10 cellular contexts compared by ENCODE assay signal in genomic region chr1:59432531-59433439, GRCh38.
DNase-seq lines count a peak whose midpoint lies in the region; ATAC-seq and TF ChIP-seq lines count a peak whose summit lies in the region.
"Had no signal": no experiment of that assay in that cellular context is flagged by ENCODE, and none has a peak within 500 bp of the region (broad histone marks: within the 10 kb centered on the region; RNA-seq: fewer than 3 reads in every experiment).

No MANE protein-coding gene starts in this region.

- H3K4me3 ChIP-seq in GM06990 (replicated peaks; ENCODE audit: low read depth, low read length): no peak overlapping the region

- DNase-seq in GM06990 (ENCODE audit: extremely low read depth, insufficient read length) (peak; percentile 43), glomerular visceral epithelial cell (ENCODE audit: extremely low spot score) (peak; percentile 89), NCI-H146 treated with DMSO at 0.1 percent for 48 hours (lab: John Stamatoyannopoulos, UW; ENCODE audit: unreplicated experiment) (no peak), EL (no peak), sciatic nerve (ENCODE audit: low spot score) (no peak), NCI-H2107 treated with DMSO at 0.1 percent for 48 hours (lab: John Stamatoyannopoulos, UW; ENCODE audit: unreplicated experiment) (no peak)
- DNase-seq: Caco-2, NCI-H2081 had no signal

- H3K36me3 ChIP-seq in GM06990 (ENCODE audit: control insufficient read depth, insufficient read depth, low read length): no peaks in the 10 kb centered on the region

- no peaks in the 10 kb centered on the region for H3K27me3 ChIP-seq in GM06990 (replicated peaks; ENCODE audit: control insufficient read depth, insufficient read depth, low read length)

- intact Hi-C loops in sciatic nerve (cut with DNase I): no loop called here

- no peak for TF ChIP-seq CTCF in GM06990 (IDR thresholded peaks at IDR 0.05; ENCODE audit: insufficient read depth, low read length, poor library complexity, severe bottlenecking)

- ATAC-seq in GM19463 (IDR thresholded peaks at IDR 0.05; ENCODE audit: unreplicated experiment): peak; percentile 94
- ATAC-seq in HG03175 (IDR thresholded peaks at IDR 0.05; ENCODE audit: unreplicated experiment): peak; percentile 99
- ATAC-seq in sciatic nerve: no peak

Comparison
In these comparisons a context has a peak if more than half of its experiments do, and no peak if none do; other contexts are left out.
1. DNase-seq: peak in GM06990 (single experiment) and glomerular visceral epithelial cell (single experiment); none in NCI-H146 treated with DMSO at 0.1 percent for 48 hours (single experiment), EL (single experiment), sciatic nerve (single experiment) and NCI-H2107 treated with DMSO at 0.1 percent for 48 hours (single experiment).